In the genomic region with DNA sequence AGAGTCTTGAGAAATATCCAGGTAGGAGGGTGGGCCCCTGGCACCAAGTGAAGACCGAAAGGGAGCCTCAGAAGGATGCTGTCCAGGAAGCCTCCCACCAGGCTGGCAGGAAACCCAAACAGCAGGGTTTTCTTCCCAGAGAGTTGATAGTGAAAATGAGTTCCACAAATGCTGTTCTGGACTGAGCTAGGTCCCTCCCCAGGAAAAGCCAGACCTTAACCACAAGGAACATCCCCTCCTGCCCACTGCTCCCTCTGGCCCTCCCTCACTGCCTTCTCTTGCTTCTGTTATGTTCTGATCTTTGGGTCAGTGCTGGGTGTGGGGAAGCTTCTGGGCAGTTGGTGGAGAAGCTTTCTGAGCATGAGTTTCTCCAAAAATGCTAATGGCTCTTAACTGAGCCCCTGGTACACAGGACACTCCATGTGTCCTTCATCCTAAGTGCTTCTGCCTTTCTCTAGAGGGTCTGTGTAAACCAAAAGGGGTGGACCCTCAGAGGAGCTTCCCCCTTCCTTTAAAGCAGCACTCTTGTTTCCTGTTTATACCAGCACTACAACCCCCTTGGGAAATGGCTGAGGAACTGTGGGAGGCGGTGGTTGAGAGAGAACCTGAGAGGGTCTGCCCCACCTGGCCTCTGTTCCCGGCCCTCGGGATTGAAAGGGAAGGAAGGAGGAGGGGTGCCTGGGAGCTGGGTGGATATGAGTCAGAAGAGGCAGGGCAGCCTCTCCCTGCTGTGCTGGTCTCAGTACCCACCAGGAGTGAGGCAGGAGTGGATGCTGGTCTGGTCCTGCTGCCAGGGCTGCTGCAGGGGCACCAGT, we compare ENCODE assay signal across 8 cellular contexts. TPM values are rescaled to one million over a fixed set of nuclear protein-coding genes. Genes with fewer than 3 reads are reported as not detected.
DNase-seq lines count a peak whose midpoint lies in the region; ATAC-seq and TF ChIP-seq lines count a peak whose summit lies in the region.

No MANE protein-coding gene starts in this region.

- POLR2A ChIA-PET in SK-N-SH (lab: Yijun Ruan, JAX) = interaction anchor here (0.6 kb wide), 1 partner anchor 48 kb away, joined by 3 read pairs; no protein-coding TSS in a partner anchor

- H3K4me1 ChIP-seq in SK-N-SH (ENCODE audit: control insufficient read depth in 1 of 2, insufficient read depth in 2 of 2, low read depth in 1 of 2, low read length in 1 of 2) = peaks cover 17 to 40% of the 10 kb centered on the region in 2 experiments; a peak in 3 of 4 replicates

- H3K27me3 ChIP-seq in SK-N-SH (ENCODE audit: insufficient read depth) = no peaks in the 10 kb centered on the region

- peaks cover 5% of the 10 kb centered on the region for H3K36me3 Mint-ChIP-seq in stimulated activated memory B cell treated with anti-CD40 and anti-IgM and Interleukin-4, amounts not matched to agents 10 μg/mL and 1 μg/mL and 100 μg/mL, for 72 hours

- H3K4me1 Mint-ChIP-seq in stimulated activated memory B cell treated with anti-CD40 and anti-IgM and Interleukin-4, amounts not matched to agents 10 μg/mL and 1 μg/mL and 100 μg/mL, for 72 hours = peaks cover 94% of the 10 kb centered on the region

- H3K4me3 ChIP-seq in SK-N-SH (ENCODE audit: low read depth in 2 of 2, low read length in 1 of 2) = no peak overlapping the region

- no peaks in the 10 kb centered on the region for H3K9me3 ChIP-seq in SK-N-SH

- TF ChIP-seq RAD21 in SK-N-SH (IDR thresholded peaks at IDR 0.05; ENCODE audit: low read length) = no peak

- H4K20me1 ChIP-seq in SK-N-SH (ENCODE audit: insufficient read depth) = peaks cover 24% of the 10 kb centered on the region

- peak overlapping the region; percentile 61; the same call in 1 of the 2 replicates for H3K4me2 ChIP-seq in SK-N-SH

- H3K9me3 Mint-ChIP-seq in stimulated activated memory B cell treated with anti-CD40 and anti-IgM and Interleukin-4, amounts not matched to agents 10 μg/mL and 1 μg/mL and 100 μg/mL, for 72 hours = no peaks in the 10 kb centered on the region

- no peak for TF ChIP-seq CTCF in SK-N-SH (IDR thresholded peaks at IDR 0.05)

- peaks cover 2 to 5% of the 10 kb centered on the region in 2 experiments for H3K36me3 ChIP-seq in SK-N-SH (replicated peaks in 1 of 2; ENCODE audit: control insufficient read depth in 1 of 2, insufficient read depth in 2 of 2, low read length in 1 of 2)

- no peak for TF ChIP-seq EP300 in SK-N-SH (IDR thresholded peaks at IDR 0.05; ENCODE audit: borderline replicate concordance in 1 of 2, low read depth in 1 of 2, low read length in 1 of 2)

- H3K9me2 ChIP-seq in SK-N-SH = no peaks in the 10 kb centered on the region

- WGBS in SK-N-SH (ENCODE audit: low lambda C conversion rate) = 70% methylated on average over 4 of the region's 4 CpGs

- ATAC-seq in stimulated activated memory B cell treated with anti-CD40 and anti-IgM and Interleukin-4, amounts not matched to agents 10 μg/mL and 1 μg/mL and 100 μg/mL, for 72 hours = peak; percentile 57
- ATAC-seq in GM18502 (IDR thresholded peaks at IDR 0.05; ENCODE audit: poor library complexity, unreplicated experiment) = no peak
- no peak for ATAC-seq in GM21515 (IDR thresholded peaks at IDR 0.05; ENCODE audit: unreplicated experiment)

- no peak overlapping the region for H3K9ac ChIP-seq in SK-N-SH

- H3K27ac Mint-ChIP-seq in stimulated activated memory B cell treated with anti-CD40 and anti-IgM and Interleukin-4, amounts not matched to agents 10 μg/mL and 1 μg/mL and 100 μg/mL, for 72 hours = peak overlapping the region; percentile 85

- H3K27ac ChIP-seq in SK-N-SH (ENCODE audit: low read depth in 2 of 2, low read length in 1 of 2) = no peak overlapping the region; a peak in 1 of 4 replicates

- no peak overlapping the region for H2AFZ ChIP-seq in SK-N-SH (ENCODE audit: low read depth)

- peaks cover 38% of the 10 kb centered on the region for H3K79me2 ChIP-seq in SK-N-SH (ENCODE audit: insufficient read depth)

- H3F3A ChIP-seq in SK-N-SH (replicated peaks; ENCODE audit: insufficient read depth) = no peaks in the 10 kb centered on the region

- H3K4me3 Mint-ChIP-seq in stimulated activated memory B cell treated with anti-CD40 and anti-IgM and Interleukin-4, amounts not matched to agents 10 μg/mL and 1 μg/mL and 100 μg/mL, for 72 hours = peak overlapping the region; percentile 48

- CTCF ChIA-PET in SK-N-SH (lab: Yijun Ruan, JAX) = interaction anchor here (0.6 to 1.4 kb wide), 4 partner anchors 19 to 57 kb away, joined by 3 to 4 read pairs (median 3); no protein-coding TSS in a partner anchor

- H3K27me3 Mint-ChIP-seq in stimulated activated memory B cell treated with anti-CD40 and anti-IgM and Interleukin-4, amounts not matched to agents 10 μg/mL and 1 μg/mL and 100 μg/mL, for 72 hours = no peaks in the 10 kb centered on the region

- DNase-seq in 8988T = peak; percentile 46
- peak; percentile 47 for DNase-seq in HCEC 1CT
- no peak for DNase-seq in SK-N-SH
- peak; percentile 52 for DNase-seq in germinal center (ENCODE audit: low spot score)
- DNase-seq in effector CD4-positive, alpha-beta T cell = no peak

TF ChIP-seq in SK-N-SH, 30 proteins besides CTCF, POLR2A, EP300 and RAD21:
- peak; percentile 46; the same call in 1 of the 2 replicates for TF ChIP-seq FOSL2 (IDR thresholded peaks at IDR 0.05; ENCODE audit: borderline replicate concordance, low read depth)
- no peak for TF ChIP-seq ELF1 (IDR thresholded peaks at IDR 0.05)
- no peak for TF ChIP-seq GATA2 (CRISPR knock-in tag; IDR thresholded peaks at IDR 0.05)
TF ChIP-seq in SK-N-SH: peak in this region for 1.

RNA-seq across cellular contexts. Expression of a gene that starts 42.0 kb away (rescaled TPM):
- polyA plus RNA-seq in SK-N-SH (2012; rRNA removed) = 13.9 and 22.7 TPM in 2 replicates
- 19.9 and 22.1 TPM in 2 replicates for polyA plus RNA-seq in SK-N-SH (2012; cell fraction: cytosol; rRNA removed)
- polyA plus RNA-seq in SK-N-SH (2012; cell fraction: nucleus; rRNA removed) = 6.1 and 12.3 TPM in 2 replicates

RNA-seq across cellular contexts. Expression of a gene that starts 49.0 kb away (rescaled TPM):
- 185 and 204 TPM in 2 replicates for polyA plus RNA-seq in SK-N-SH (2012; rRNA removed)
- polyA plus RNA-seq in SK-N-SH (2012; cell fraction: cytosol; rRNA removed) = 197 and 205 TPM in 2 replicates
- 75.7 and 102 TPM in 2 replicates for polyA plus RNA-seq in SK-N-SH (2012; cell fraction: nucleus; rRNA removed)

RNA-seq across cellular contexts. Expression of a gene that starts 55.9 kb away (rescaled TPM):
- polyA plus RNA-seq in SK-N-SH (2012; rRNA removed) = 165 and 201 TPM in 2 replicates
- polyA plus RNA-seq in SK-N-SH (2012; cell fraction: cytosol; rRNA removed) = 212 and 252 TPM in 2 replicates
- polyA plus RNA-seq in SK-N-SH (2012; cell fraction: nucleus; rRNA removed) = 42.0 and 62.2 TPM in 2 replicates

Comparison
In these comparisons a context has a peak if more than half of its experiments do, and no peak if none do; other contexts are left out.
1. DNase-seq: peak in 8988T (single experiment), HCEC 1CT (single experiment) and germinal center (single experiment); none in SK-N-SH (single experiment) and effector CD4-positive, alpha-beta T cell (single experiment).